In genomic region chr10:24597426-24597825, GRCh38 we compare ENCODE assay signal across 17 cellular contexts.
"Had no signal": no experiment of that assay in that cellular context is flagged by ENCODE, and none has a peak within 500 bp of the region (broad histone marks: within the 10 kb centered on the region; RNA-seq: fewer than 3 reads in every experiment).

No MANE protein-coding gene starts in this region.

- DNase-seq: heart left ventricle; immature natural killer cell; islet precursor cell; left ventricle myocardium inferior; mucosa of descending colon; naive thymus-derived CD4-positive, alpha-beta T cell; ovary; right lobe of liver; stimulated activated CD4-positive, alpha-beta T cell treated with anti-CD3 and anti-CD28 coated beads, Interleukin-1b, Interleukin-23, amount 100 ng/mL, for 48 hours; stimulated activated CD4-positive, alpha-beta T cell treated with anti-CD3 and anti-CD28 coated beads, Interleukin-2, amount 100 ng/mL, for 48 hours; stimulated activated CD4-positive, alpha-beta T cell treated with anti-CD3 and anti-CD28 coated beads, Interleukin-4, amount 100 ng/mL, for 4 hours; stimulated activated CD8-positive, alpha-beta memory T cell treated with anti-CD3 and anti-CD28 coated beads, Interleukin-4, amount 100 ng/mL, for 48 hours; stimulated activated naive CD4-positive, alpha-beta T cell treated with Interleukin-2 at 50 U/mL for 16 hours; stomach; uterus had no signal

- ATAC-seq: heart left ventricle; mucosa of descending colon; naive thymus-derived CD4-positive, alpha-beta T cell; natural killer cell treated with Interleukin-12 subunit alpha and Interleukin-12 subunit beta and Interleukin-15 and Interleukin-18, amount 100 ng/mL, for 72 hours; right lobe of liver; stimulated activated memory B cell treated with anti-CD40 and anti-IgM and Interleukin-4, amounts not matched to agents 10 μg/mL and 1 μg/mL and 100 μg/mL, for 72 hours had no signal
